In genomic region chr3:188542196-188542595, GRCh38 we compare ENCODE assay signal across 1 cellular context.
TF ChIP-seq lines count a peak whose summit lies in the region.

No MANE protein-coding gene starts in this region.

TF ChIP-seq in HepG2, 621 proteins besides CTCF, POLR2A, EP300 and RAD21 (continued from another document and continues in another):
- TF ChIP-seq ZNF710 (CRISPR knock-in tag; IDR thresholded peaks at IDR 0.05; ENCODE audit: borderline replicate concordance) (peak; percentile 88), PAWR (CRISPR knock-in tag; IDR thresholded peaks at IDR 0.05; ENCODE audit: borderline replicate concordance) (no peak), ZNF34 (CRISPR knock-in tag; IDR thresholded peaks at IDR 0.05; ENCODE audit: borderline replicate concordance) (no peak), FOXA3 (CRISPR knock-in tag; IDR thresholded peaks at IDR 0.05) (peak; percentile 99), EEA1 (CRISPR knock-in tag; IDR thresholded peaks at IDR 0.05; ENCODE audit: borderline replicate concordance) (no peak), ELF4 (CRISPR knock-in tag; IDR thresholded peaks at IDR 0.05; ENCODE audit: borderline replicate concordance) (no peak), ZMYM2 (CRISPR knock-in tag; IDR thresholded peaks at IDR 0.05) (no peak), DNMT1 (CRISPR knock-in tag; IDR thresholded peaks at IDR 0.05) (no peak), NFIB (CRISPR knock-in tag; IDR thresholded peaks at IDR 0.05; ENCODE audit: borderline replicate concordance) (no peak), SCMH1 (CRISPR knock-in tag; IDR thresholded peaks at IDR 0.05; ENCODE audit: borderline replicate concordance) (no peak), ATF5 (CRISPR knock-in tag; IDR thresholded peaks at IDR 0.05; ENCODE audit: low read depth) (no peak), MLX (CRISPR knock-in tag; IDR thresholded peaks at IDR 0.05) (peak; percentile 29; the same call in 1 of the 2 replicates), ZNF770 (CRISPR knock-in tag; IDR thresholded peaks at IDR 0.05) (no peak), ZBTB46 (CRISPR knock-in tag; IDR thresholded peaks at IDR 0.05; ENCODE audit: borderline replicate concordance) (no peak), ZSCAN31 (CRISPR knock-in tag; IDR thresholded peaks at IDR 0.05; ENCODE audit: low read depth) (no peak), ELK4 (CRISPR knock-in tag; IDR thresholded peaks at IDR 0.05; ENCODE audit: borderline replicate concordance) (no peak), TMF1 (CRISPR knock-in tag; IDR thresholded peaks at IDR 0.05; ENCODE audit: low read depth) (no peak), TFDP1 (CRISPR knock-in tag; IDR thresholded peaks at IDR 0.05; ENCODE audit: borderline replicate concordance) (no peak), ZNF382 (CRISPR knock-in tag; IDR thresholded peaks at IDR 0.05; ENCODE audit: borderline replicate concordance) (no peak), ATF2 (CRISPR knock-in tag; IDR thresholded peaks at IDR 0.05) (0 out of 2 replicates have a peak, but pooled peaks have one; percentile 31), HNRNPH1 (optimal IDR thresholded peaks at IDR 0.05; ENCODE audit: low read depth, low read length) (no peak), ZC3H4 (CRISPR knock-in tag; IDR thresholded peaks at IDR 0.05; ENCODE audit: borderline replicate concordance) (no peak), CHD4 (IDR thresholded peaks at IDR 0.05; ENCODE audit: borderline replicate concordance, low read length) (no peak), ZNF609 (CRISPR knock-in tag; IDR thresholded peaks at IDR 0.05; ENCODE audit: borderline replicate concordance) (peak; percentile 53; the same call in 1 of the 2 replicates), ZNF263 (CRISPR knock-in tag; IDR thresholded peaks at IDR 0.05) (no peak), CC2D1A (CRISPR knock-in tag; IDR thresholded peaks at IDR 0.05) (no peak), MAZ (IDR thresholded peaks at IDR 0.05; ENCODE audit: borderline replicate concordance, low read depth, low read length) (no peak), MAZ (CRISPR knock-in tag; IDR thresholded peaks at IDR 0.05; ENCODE audit: low read depth) (no peak), ZMYM3 (CRISPR knock-in tag; IDR thresholded peaks at IDR 0.05) (no peak), FOXP1 (IDR thresholded peaks at IDR 0.05) (no peak), FOXP1 (CRISPR knock-in tag; IDR thresholded peaks at IDR 0.05) (peak; percentile 80; the same call in 1 of the 2 replicates), SYNCRIP (IDR thresholded peaks at IDR 0.05; ENCODE audit: insufficient read depth, low read depth, low read length) (no peak), RCOR2 (CRISPR knock-in tag; IDR thresholded peaks at IDR 0.05) (peak; percentile 51; the same call in 1 of the 2 replicates), ATF1 (CRISPR knock-in tag; IDR thresholded peaks at IDR 0.05) (no peak), ATF3 (CRISPR knock-in tag; IDR thresholded peaks at IDR 0.05) (no peak), CREM (IDR thresholded peaks at IDR 0.05) (peak; percentile 70), CREM (CRISPR knock-in tag; IDR thresholded peaks at IDR 0.05) (no peak), ZNF281 (CRISPR knock-in tag; IDR thresholded peaks at IDR 0.05; ENCODE audit: borderline replicate concordance) (no peak), GABPB1 (CRISPR knock-in tag; IDR thresholded peaks at IDR 0.05) (no peak), THAP7 (CRISPR knock-in tag; IDR thresholded peaks at IDR 0.05) (no peak), SALL2 (CRISPR knock-in tag; IDR thresholded peaks at IDR 0.05) (no peak), ZFP37 (CRISPR knock-in tag; IDR thresholded peaks at IDR 0.05; ENCODE audit: borderline replicate concordance) (no peak)
